Comparison of ENCODE assay signal across 1 cellular context in the genomic region with DNA sequence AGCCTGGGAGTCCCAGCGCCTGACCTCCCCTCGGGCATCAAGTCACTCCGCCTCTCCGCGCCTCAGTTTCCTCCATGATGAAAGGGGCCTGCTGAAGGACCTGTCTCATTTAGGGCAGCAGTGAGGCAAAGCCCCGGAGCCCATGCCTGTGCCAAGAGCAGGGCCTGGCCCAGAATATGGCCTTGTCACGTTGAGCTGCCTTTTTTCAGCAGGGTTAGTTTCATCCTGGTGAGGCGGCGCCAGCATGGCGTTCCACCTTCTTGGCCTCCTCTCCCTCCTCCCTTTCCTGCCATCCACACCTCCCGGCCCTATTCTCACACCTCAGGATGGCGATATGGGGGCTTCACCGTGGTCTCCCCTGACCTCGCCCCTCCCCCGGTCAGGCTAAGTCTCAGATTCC.
TF ChIP-seq lines count a peak whose summit lies in the region.

No MANE protein-coding gene starts in this region.

TF ChIP-seq in HCT116, 20 proteins besides CTCF, POLR2A, EP300 and RAD21 (continued from another document):
- TF ChIP-seq CEBPB (IDR thresholded peaks at IDR 0.05; ENCODE audit: low read depth), result no peak
- no peak for TF ChIP-seq FOSL1 (IDR thresholded peaks at IDR 0.05; ENCODE audit: low read depth)
- no peak for TF ChIP-seq ZNF274 (IDR thresholded peaks at IDR 0.05; ENCODE audit: low read depth, low read length)
- TF ChIP-seq, protein P1, sequence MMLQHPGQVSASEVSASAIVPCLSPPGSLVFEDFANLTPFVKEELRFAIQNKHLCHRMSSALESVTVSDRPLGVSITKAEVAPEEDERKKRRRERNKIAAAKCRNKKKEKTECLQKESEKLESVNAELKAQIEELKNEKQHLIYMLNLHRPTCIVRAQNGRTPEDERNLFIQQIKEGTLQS (IDR thresholded peaks at IDR 0.05), result no peak
- TF ChIP-seq EZH2 (IDR thresholded peaks at IDR 0.05), result no peak
- TF ChIP-seq JUND (IDR thresholded peaks at IDR 0.05), result no peak
- TF ChIP-seq CBX3 (IDR thresholded peaks at IDR 0.05; ENCODE audit: low read depth), result no peak
- no peak for TF ChIP-seq SIN3A (IDR thresholded peaks at IDR 0.05; ENCODE audit: low read depth)
- no peak for TF ChIP-seq REST (IDR thresholded peaks at IDR 0.05; ENCODE audit: low read depth)
- no peak for TF ChIP-seq EGR1 (IDR thresholded peaks at IDR 0.05; ENCODE audit: low read depth)
- no peak for TF ChIP-seq YY1 (IDR thresholded peaks at IDR 0.05; ENCODE audit: extremely low read depth, insufficient replicate concordance, low read depth, low read length)
- TF ChIP-seq, protein P2, sequence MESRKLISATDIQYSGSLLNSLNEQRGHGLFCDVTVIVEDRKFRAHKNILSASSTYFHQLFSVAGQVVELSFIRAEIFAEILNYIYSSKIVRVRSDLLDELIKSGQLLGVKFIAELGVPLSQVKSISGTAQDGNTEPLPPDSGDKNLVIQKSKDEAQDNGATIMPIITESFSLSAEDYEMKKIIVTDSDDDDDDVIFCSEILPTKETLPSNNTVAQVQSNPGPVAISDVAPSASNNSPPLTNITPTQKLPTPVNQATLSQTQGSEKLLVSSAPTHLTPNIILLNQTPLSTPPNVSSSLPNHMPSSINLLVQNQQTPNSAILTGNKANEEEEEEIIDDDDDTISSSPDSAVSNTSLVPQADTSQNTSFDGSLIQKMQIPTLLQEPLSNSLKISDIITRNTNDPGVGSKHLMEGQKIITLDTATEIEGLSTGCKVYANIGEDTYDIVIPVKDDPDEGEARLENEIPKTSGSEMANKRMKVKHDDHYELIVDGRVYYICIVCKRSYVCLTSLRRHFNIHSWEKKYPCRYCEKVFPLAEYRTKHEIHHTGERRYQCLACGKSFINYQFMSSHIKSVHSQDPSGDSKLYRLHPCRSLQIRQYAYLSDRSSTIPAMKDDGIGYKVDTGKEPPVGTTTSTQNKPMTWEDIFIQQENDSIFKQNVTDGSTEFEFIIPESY (IDR thresholded peaks at IDR 0.05; ENCODE audit: extremely low read depth, insufficient replicate concordance, low read length), result no peak
- no peak for TF ChIP-seq EZH2phosphoT487 (IDR thresholded peaks at IDR 0.05; ENCODE audit: borderline replicate concordance)
- TF ChIP-seq ELF1 (IDR thresholded peaks at IDR 0.05; ENCODE audit: borderline replicate concordance, low read depth), result no peak
